ENCODE assay signal across 32 cellular contexts in genomic region chr6:15230827-15231226, GRCh38.
"Had no signal": no experiment of that assay in that cellular context is flagged by ENCODE, and none has a peak within 500 bp of the region (broad histone marks: within the 10 kb centered on the region; RNA-seq: fewer than 3 reads in every experiment).

No MANE protein-coding gene starts in this region.

- H3K27ac Mint-ChIP-seq: activated B cell treated with CpG ODN at 0.5 μM for 24 hours; activated CD4-positive, alpha-beta memory T cell treated with anti-CD3 and anti-CD28 coated beads for 36 hours; activated CD4-positive, alpha-beta T cell treated with anti-CD3 and anti-CD28 coated beads for 36 hours; activated CD4-positive, alpha-beta T cell treated with anti-CD3 and anti-CD28 coated beads, Interleukin-2, amount 10 ng/mL, durations not matched to agents 24 days and 14 days; activated CD8-positive, alpha-beta memory T cell treated with anti-CD3 and anti-CD28 coated beads, Interleukin-2, amount 10 ng/mL, durations not matched to agents 7 days and 5 days; activated CD8-positive, alpha-beta T cell treated with anti-CD3 and anti-CD28 coated beads, Interleukin-2, amount 10 ng/mL, durations not matched to agents 7 days and 5 days; activated naive CD4-positive, alpha-beta T cell treated with anti-CD3 and anti-CD28 coated beads, Interleukin-2, amount 10 ng/mL, durations not matched to agents 7 days and 5 days; activated naive CD8-positive, alpha-beta T cell treated with anti-CD3 and anti-CD28 coated beads, Interleukin-2, amount 10 ng/mL, durations not matched to agents 7 days and 5 days; activated T-helper 1 cell treated with anti-CD3 and anti-CD28 coated beads, Interleukin-12 subunit alpha, Interleukin-12 subunit beta, Interleukin-2, Interleukin-4 antibody, amounts not matched to agents 30 ng/mL and 10 ng/mL and 1 ng/mL, durations not matched to agents 14 hours and 24 hours and 36 hours; brain had no signal

- H3K9me3 Mint-ChIP-seq: activated B cell treated with CpG ODN at 0.5 μM for 24 hours; activated CD4-positive, alpha-beta memory T cell treated with anti-CD3 and anti-CD28 coated beads for 36 hours; activated CD4-positive, alpha-beta T cell treated with anti-CD3 and anti-CD28 coated beads, Interleukin-2, amount 10 ng/mL, durations not matched to agents 24 days and 14 days; activated naive CD4-positive, alpha-beta T cell treated with anti-CD3 and anti-CD28 coated beads, Interleukin-2, amount 10 ng/mL, durations not matched to agents 7 days and 5 days; activated naive CD4-positive, alpha-beta T cell treated with anti-CD3 and anti-CD28 coated beads, Interleukin-2, amount 50 U/mL, for 72 hours; activated naive CD8-positive, alpha-beta T cell treated with anti-CD3 and anti-CD28 coated beads, Interleukin-2, amount 10 ng/mL, durations not matched to agents 7 days and 5 days; activated T-helper 1 cell treated with anti-CD3 and anti-CD28 coated beads, Interleukin-12 subunit alpha, Interleukin-12 subunit beta, Interleukin-2, Interleukin-4 antibody, amounts not matched to agents 30 ng/mL and 10 ng/mL and 1 ng/mL, durations not matched to agents 14 hours and 24 hours and 36 hours had no signal

- ATAC-seq: activated CD4-positive, alpha-beta T cell treated with anti-CD3 and anti-CD28 coated beads for 36 hours; activated CD8-positive, alpha-beta memory T cell treated with anti-CD3 and anti-CD28 coated beads, Interleukin-2, amount 10 ng/mL, durations not matched to agents 7 days and 5 days; activated CD8-positive, alpha-beta T cell treated with anti-CD3 and anti-CD28 coated beads, Interleukin-2, amount 10 ng/mL, durations not matched to agents 7 days and 5 days; activated naive CD4-positive, alpha-beta T cell treated with anti-CD3 and anti-CD28 coated beads, Interleukin-2, amount 50 U/mL, for 72 hours; gastroesophageal sphincter; heart right ventricle had no signal

- H3K36me3 Mint-ChIP-seq: activated CD4-positive, alpha-beta memory T cell treated with anti-CD3 and anti-CD28 coated beads for 36 hours; activated CD8-positive, alpha-beta memory T cell treated with anti-CD3 and anti-CD28 coated beads, Interleukin-2, amount 10 ng/mL, durations not matched to agents 7 days and 5 days; activated naive CD4-positive, alpha-beta T cell treated with anti-CD3 and anti-CD28 coated beads, Interleukin-2, amount 10 ng/mL, durations not matched to agents 7 days and 5 days; activated naive CD4-positive, alpha-beta T cell treated with anti-CD3 and anti-CD28 coated beads, Interleukin-2, amount 50 U/mL, for 72 hours; activated naive CD8-positive, alpha-beta T cell treated with anti-CD3 and anti-CD28 coated beads, Interleukin-2, amount 10 ng/mL, durations not matched to agents 7 days and 5 days; brain had no signal

- DNase-seq: activated B cell treated with CpG ODN at 0.5 μM for 24 hours; activated CD4-positive, alpha-beta memory T cell treated with anti-CD3 and anti-CD28 coated beads for 36 hours; activated CD4-positive, alpha-beta T cell treated with anti-CD3 and anti-CD28 coated beads for 36 hours; activated CD4-positive, alpha-beta T cell treated with anti-CD3 and anti-CD28 coated beads, Interleukin-2, amount 10 ng/mL, durations not matched to agents 24 days and 14 days; activated CD4-positive, CD25-positive, alpha-beta regulatory T cell treated with anti-CD3 and anti-CD28 coated beads, Interleukin-2, amount 50 U/mL, for 72 hours; activated CD8-positive, alpha-beta memory T cell treated with anti-CD3 and anti-CD28 coated beads, Interleukin-2, amount 10 ng/mL, durations not matched to agents 7 days and 5 days; activated CD8-positive, alpha-beta memory T cell treated with anti-CD3 and anti-CD28 coated beads, Interleukin-2, amount 50 U/mL, for 4 hours; activated CD8-positive, alpha-beta T cell treated with anti-CD3 and anti-CD28 coated beads, Interleukin-2, amount 10 ng/mL, durations not matched to agents 7 days and 5 days; activated gamma-delta T cell; activated naive CD4-positive, alpha-beta T cell; activated naive CD4-positive, alpha-beta T cell treated with anti-CD3 and anti-CD28 coated beads, Interleukin-2, amount 10 ng/mL, durations not matched to agents 7 days and 5 days; activated naive CD8-positive, alpha-beta T cell treated with anti-CD3 and anti-CD28 coated beads, Interleukin-2, amount 10 ng/mL, durations not matched to agents 7 days and 5 days; activated T-cell treated with anti-CD3 and anti-CD28 coated beads, Interleukin-2, amount 50 U/mL, for 1 hour; activated T-cell treated with anti-CD3 and anti-CD28 coated beads, Interleukin-2, amount 50 U/mL, for 48 hours; central memory CD4-positive, alpha-beta T cell; cerebellar nuclear complex; colonic mucosa; effector CD8-positive, alpha-beta T cell; esophagus squamous epithelium; foreskin melanocyte; heart right ventricle; T-helper 2 cell had no signal

- H3K4me1 Mint-ChIP-seq: activated CD4-positive, alpha-beta T cell treated with anti-CD3 and anti-CD28 coated beads for 36 hours; activated CD4-positive, alpha-beta T cell treated with anti-CD3 and anti-CD28 coated beads, Interleukin-2, amount 10 ng/mL, durations not matched to agents 24 days and 14 days; activated CD8-positive, alpha-beta memory T cell treated with anti-CD3 and anti-CD28 coated beads, Interleukin-2, amount 10 ng/mL, durations not matched to agents 7 days and 5 days; activated naive CD4-positive, alpha-beta T cell treated with anti-CD3 and anti-CD28 coated beads, Interleukin-2, amount 10 ng/mL, durations not matched to agents 7 days and 5 days; activated naive CD8-positive, alpha-beta T cell treated with anti-CD3 and anti-CD28 coated beads, Interleukin-2, amount 10 ng/mL, durations not matched to agents 7 days and 5 days; brain had no signal

- H3K27ac ChIP-seq: ascending aorta, breast epithelium, cardiac muscle cell, colonic mucosa, epithelial cell of prostate, esophagus squamous epithelium, gastroesophageal sphincter, heart right ventricle, hepatocyte, VCaP had no signal

- H3K36me3 ChIP-seq: ascending aorta, breast epithelium, cardiac muscle cell, colonic mucosa, esophagus squamous epithelium, gastroesophageal sphincter, heart right ventricle had no signal

- H3K9me3 ChIP-seq: ascending aorta, breast epithelium, colonic mucosa, esophagus squamous epithelium, gastroesophageal sphincter, heart right ventricle had no signal

- H3K4me3 Mint-ChIP-seq: activated B cell treated with CpG ODN at 0.5 μM for 24 hours; activated CD4-positive, alpha-beta memory T cell treated with anti-CD3 and anti-CD28 coated beads for 36 hours; activated CD4-positive, alpha-beta T cell treated with anti-CD3 and anti-CD28 coated beads for 36 hours; activated CD4-positive, alpha-beta T cell treated with anti-CD3 and anti-CD28 coated beads, Interleukin-2, amount 10 ng/mL, durations not matched to agents 24 days and 14 days; activated CD8-positive, alpha-beta memory T cell treated with anti-CD3 and anti-CD28 coated beads, Interleukin-2, amount 10 ng/mL, durations not matched to agents 7 days and 5 days; activated CD8-positive, alpha-beta T cell treated with anti-CD3 and anti-CD28 coated beads, Interleukin-2, amount 10 ng/mL, durations not matched to agents 7 days and 5 days; activated naive CD4-positive, alpha-beta T cell treated with anti-CD3 and anti-CD28 coated beads, Interleukin-2, amount 10 ng/mL, durations not matched to agents 7 days and 5 days; activated naive CD8-positive, alpha-beta T cell treated with anti-CD3 and anti-CD28 coated beads, Interleukin-2, amount 10 ng/mL, durations not matched to agents 7 days and 5 days; activated T-helper 1 cell treated with anti-CD3 and anti-CD28 coated beads, Interleukin-12 subunit alpha, Interleukin-12 subunit beta, Interleukin-2, Interleukin-4 antibody, amounts not matched to agents 30 ng/mL and 10 ng/mL and 1 ng/mL, durations not matched to agents 14 hours and 24 hours and 36 hours; brain had no signal

- H3K27me3 Mint-ChIP-seq: activated B cell treated with CpG ODN at 0.5 μM for 24 hours; activated CD4-positive, alpha-beta memory T cell treated with anti-CD3 and anti-CD28 coated beads for 36 hours; activated CD4-positive, alpha-beta T cell treated with anti-CD3 and anti-CD28 coated beads for 36 hours; activated CD4-positive, alpha-beta T cell treated with anti-CD3 and anti-CD28 coated beads, Interleukin-2, amount 10 ng/mL, durations not matched to agents 24 days and 14 days; activated CD8-positive, alpha-beta memory T cell treated with anti-CD3 and anti-CD28 coated beads, Interleukin-2, amount 10 ng/mL, durations not matched to agents 7 days and 5 days; activated naive CD4-positive, alpha-beta T cell treated with anti-CD3 and anti-CD28 coated beads, Interleukin-2, amount 10 ng/mL, durations not matched to agents 7 days and 5 days; brain had no signal

- H3K4me1 ChIP-seq: ascending aorta, breast epithelium, colonic mucosa, esophagus squamous epithelium, gastroesophageal sphincter, heart right ventricle had no signal

- H3K4me3 ChIP-seq: ascending aorta, breast epithelium, cardiac muscle cell, colonic mucosa, esophagus squamous epithelium, gastroesophageal sphincter, heart right ventricle, hepatocyte had no signal
